ENCODE assay signal across 15 cellular contexts in the genomic region with DNA sequence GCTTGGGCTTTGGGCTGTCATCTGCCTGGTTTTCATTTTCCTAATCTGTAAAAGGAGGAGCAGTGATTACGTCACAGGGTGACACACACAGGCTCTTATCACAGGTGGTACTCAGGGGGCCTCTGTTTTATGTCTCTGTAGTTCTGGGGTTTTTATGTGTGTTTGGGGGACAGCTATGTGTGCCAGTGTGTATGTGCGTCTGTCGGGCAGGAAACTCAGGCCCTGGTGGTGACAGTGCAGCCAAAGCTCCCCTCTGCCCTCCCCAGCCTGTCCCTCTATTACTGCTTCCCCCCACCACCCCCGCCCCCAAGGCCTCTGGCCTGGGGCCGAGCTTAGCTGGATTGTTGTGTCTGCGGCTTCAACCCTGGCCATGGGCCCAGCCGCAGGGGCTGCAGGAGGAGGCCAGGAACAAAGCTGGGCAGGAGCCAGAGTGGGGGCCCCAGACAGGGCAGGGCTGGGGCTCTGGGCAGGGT. TPM values are rescaled to one million over a fixed set of nuclear protein-coding genes. Genes with fewer than 3 reads are reported as not detected.
DNase-seq lines count a peak whose midpoint lies in the region; ATAC-seq and TF ChIP-seq lines count a peak whose summit lies in the region.
"Had no signal": no experiment of that assay in that cellular context is flagged by ENCODE, and none has a peak within 500 bp of the region (broad histone marks: within the 10 kb centered on the region; RNA-seq: fewer than 3 reads in every experiment).

No MANE protein-coding gene starts in this region.

- ATAC-seq in HG02938 (IDR thresholded peaks at IDR 0.05; ENCODE audit: unreplicated experiment) (no peak), GM21576 (IDR thresholded peaks at IDR 0.05; ENCODE audit: unreplicated experiment) (no peak)

- H3K4me3 ChIP-seq in SK-N-SH (ENCODE audit: low read depth in 2 of 2, low read length in 1 of 2): no peak overlapping the region
- no peak overlapping the region for H3K4me3 ChIP-seq in fibroblast of villous mesenchyme (ENCODE audit: low read depth, low read length)
- no peak overlapping the region for H3K4me3 ChIP-seq in parathyroid adenoma (ENCODE audit: low read depth, low read length)

- H3K79me2 ChIP-seq in SK-N-SH (ENCODE audit: insufficient read depth) (no peaks in the 10 kb centered on the region), parathyroid adenoma (no peaks in the 10 kb centered on the region)

- no peak overlapping the region for H2AFZ ChIP-seq in SK-N-SH (ENCODE audit: low read depth)
- H2AFZ ChIP-seq in parathyroid adenoma: peak overlapping the region; percentile 38

- no peaks in the 10 kb centered on the region for H3K27me3 ChIP-seq in SK-N-SH (ENCODE audit: insufficient read depth)
- H3K27me3 ChIP-seq in parathyroid adenoma (ENCODE audit: control insufficient read depth, insufficient read depth, low read length): no peaks in the 10 kb centered on the region

- H3F3A ChIP-seq in SK-N-SH (replicated peaks; ENCODE audit: insufficient read depth): peaks cover 9% of the 10 kb centered on the region

- 14% methylated on average over 2 of the region's 7 CpGs for WGBS in SK-N-SH (ENCODE audit: low lambda C conversion rate)

- POLR2A ChIA-PET in SK-N-SH (lab: Yijun Ruan, JAX): interaction anchor here (0.7 to 3.1 kb wide), 7 partner anchors 9 to 66 kb away, joined by 3 to 39 read pairs (median 4); partner anchors contain the start of gene MFAP2

- H3K27ac ChIP-seq in SK-N-SH (ENCODE audit: low read depth in 2 of 2, low read length in 1 of 2): peak overlapping the region in 1 of 2 experiments; percentile 76; a peak in 2 of 4 replicates
- H3K27ac ChIP-seq in parathyroid adenoma: no peak overlapping the region

- H3K9ac ChIP-seq in SK-N-SH (peak overlapping the region; percentile 5; the same call in 1 of the 2 replicates), parathyroid adenoma (no peak overlapping the region)

- CTCF ChIA-PET in SK-N-SH (lab: Yijun Ruan, JAX): interaction anchor here (0.8 to 20.3 kb wide), 7 partner anchors 8 to 75 kb away, joined by 3 to 408 read pairs (median 4); partner anchors contain the start of gene SDHB

- H3K36me3 ChIP-seq in SK-N-SH (replicated peaks in 1 of 2; ENCODE audit: control insufficient read depth in 1 of 2, insufficient read depth in 2 of 2, low read length in 1 of 2) (peaks cover 6 to 12% of the 10 kb centered on the region in 2 experiments), parathyroid adenoma (ENCODE audit: control insufficient read depth, insufficient read depth, low read length) (no peaks in the 10 kb centered on the region)

- H3K4me2 ChIP-seq in SK-N-SH: peak overlapping the region; percentile 52; the same call in 1 of the 2 replicates
- peak overlapping the region; percentile 45 for H3K4me2 ChIP-seq in parathyroid adenoma (ENCODE audit: low read length)

- TF ChIP-seq RAD21 in SK-N-SH (IDR thresholded peaks at IDR 0.05; ENCODE audit: low read length): no peak

- H3K4me1 ChIP-seq in SK-N-SH (ENCODE audit: control insufficient read depth in 1 of 2, insufficient read depth in 2 of 2, low read depth in 1 of 2, low read length in 1 of 2): peaks cover 11 to 32% of the 10 kb centered on the region in 2 experiments; a peak in 2 of 4 replicates
- H3K4me1 ChIP-seq in parathyroid adenoma: peaks cover 2% of the 10 kb centered on the region

- no peaks in the 10 kb centered on the region for H3K9me2 ChIP-seq in SK-N-SH

- DNase-seq in Daoy (ENCODE audit: low read depth) (peak; percentile 97), SK-N-SH (peak; percentile 70), fibroblast of villous mesenchyme (ENCODE audit: low read depth) (peak; percentile 85), CD1c-positive myeloid dendritic cell (ENCODE audit: extremely low spot score) (no peak), NCI-H1048 (lab: John Stamatoyannopoulos, UW) (no peak)
- DNase-seq: activated CD4-positive, alpha-beta T cell treated with anti-CD3 and anti-CD28 coated beads, Interleukin-2, amount 10 ng/mL, durations not matched to agents 24 days and 14 days; activated naive CD4-positive, alpha-beta T cell; CD4-positive, CD25-positive, alpha-beta regulatory T cell; effector memory CD4-positive, alpha-beta T cell; NCI-H510A treated with DMSO at 0.1 percent for 48 hours; nephron progenitor cell; stimulated activated CD4-positive, alpha-beta T cell treated with anti-CD3 and anti-CD28 coated beads, Interleukin-4, amount 100 ng/mL, for 1 hour had no signal

- TF ChIP-seq CTCF in SK-N-SH (IDR thresholded peaks at IDR 0.05): no peak
- TF ChIP-seq CTCF in fibroblast of villous mesenchyme (IDR thresholded peaks at IDR 0.05; ENCODE audit: insufficient read depth, low read depth, low read length): no peak
- TF ChIP-seq CTCF in parathyroid adenoma (IDR thresholded peaks at IDR 0.05): no peak

- peak; percentile 21 to 51; a peak in 2 of 4 replicates for TF ChIP-seq EP300 in SK-N-SH (IDR thresholded peaks at IDR 0.05; ENCODE audit: borderline replicate concordance in 1 of 2, low read depth in 1 of 2, low read length in 1 of 2)

- H4K20me1 ChIP-seq in SK-N-SH (ENCODE audit: insufficient read depth): peaks cover 10% of the 10 kb centered on the region; the same call in 1 of the 2 replicates

- no peaks in the 10 kb centered on the region for H3K9me3 ChIP-seq in SK-N-SH
- H3K9me3 ChIP-seq in parathyroid adenoma (ENCODE audit: control insufficient read depth, low read length): no peaks in the 10 kb centered on the region

TF ChIP-seq in SK-N-SH, 30 proteins besides CTCF, POLR2A, EP300 and RAD21 (continues in another document):
- 0 out of 2 replicates have a peak, but pooled peaks have one; percentile 18 for TF ChIP-seq GATA2 (CRISPR knock-in tag; IDR thresholded peaks at IDR 0.05)
- peak; percentile 98 for TF ChIP-seq NFIC (IDR thresholded peaks at IDR 0.05; ENCODE audit: borderline replicate concordance)
- TF ChIP-seq YY1 (IDR thresholded peaks at IDR 0.05; ENCODE audit: low read depth): no peak
- peak; percentile 46; the same call in 1 of the 2 replicates for TF ChIP-seq POLR2AphosphoS5 (IDR thresholded peaks at IDR 0.05; ENCODE audit: low read depth, low read length)
- TF ChIP-seq RCOR1 (IDR thresholded peaks at IDR 0.05; ENCODE audit: low read length): no peak
- TF ChIP-seq, protein P1, sequence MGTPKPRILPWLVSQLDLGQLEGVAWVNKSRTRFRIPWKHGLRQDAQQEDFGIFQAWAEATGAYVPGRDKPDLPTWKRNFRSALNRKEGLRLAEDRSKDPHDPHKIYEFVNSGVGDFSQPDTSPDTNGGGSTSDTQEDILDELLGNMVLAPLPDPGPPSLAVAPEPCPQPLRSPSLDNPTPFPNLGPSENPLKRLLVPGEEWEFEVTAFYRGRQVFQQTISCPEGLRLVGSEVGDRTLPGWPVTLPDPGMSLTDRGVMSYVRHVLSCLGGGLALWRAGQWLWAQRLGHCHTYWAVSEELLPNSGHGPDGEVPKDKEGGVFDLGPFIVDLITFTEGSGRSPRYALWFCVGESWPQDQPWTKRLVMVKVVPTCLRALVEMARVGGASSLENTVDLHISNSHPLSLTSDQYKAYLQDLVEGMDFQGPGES (IDR thresholded peaks at IDR 0.05; ENCODE audit: low read depth, low read length): no peak
- TF ChIP-seq EZH2phosphoT487 (IDR thresholded peaks at IDR 0.05; ENCODE audit: borderline replicate concordance, low read depth): no peak
- no peak for TF ChIP-seq MAX (IDR thresholded peaks at IDR 0.05; ENCODE audit: low read depth)
- TF ChIP-seq TEAD4 (IDR thresholded peaks at IDR 0.05; ENCODE audit: borderline replicate concordance, insufficient read depth): peak; percentile 56; the same call in 1 of the 2 replicates
- TF ChIP-seq, protein P2, sequence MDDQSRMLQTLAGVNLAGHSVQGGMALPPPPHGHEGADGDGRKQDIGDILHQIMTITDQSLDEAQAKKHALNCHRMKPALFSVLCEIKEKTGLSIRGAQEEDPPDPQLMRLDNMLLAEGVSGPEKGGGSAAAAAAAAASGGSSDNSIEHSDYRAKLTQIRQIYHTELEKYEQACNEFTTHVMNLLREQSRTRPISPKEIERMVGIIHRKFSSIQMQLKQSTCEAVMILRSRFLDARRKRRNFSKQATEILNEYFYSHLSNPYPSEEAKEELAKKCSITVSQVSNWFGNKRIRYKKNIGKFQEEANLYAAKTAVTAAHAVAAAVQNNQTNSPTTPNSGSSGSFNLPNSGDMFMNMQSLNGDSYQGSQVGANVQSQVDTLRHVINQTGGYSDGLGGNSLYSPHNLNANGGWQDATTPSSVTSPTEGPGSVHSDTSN (IDR thresholded peaks at IDR 0.05): no peak
- TF ChIP-seq TCF12 (IDR thresholded peaks at IDR 0.05): peak; percentile 82
- TF ChIP-seq FOXJ3 (CRISPR knock-in tag; IDR thresholded peaks at IDR 0.05): 0 out of 2 replicates have a peak, but pooled peaks have one; percentile 28
- no peak for TF ChIP-seq ELF1 (IDR thresholded peaks at IDR 0.05)
- no peak for TF ChIP-seq SIN3A (IDR thresholded peaks at IDR 0.05; ENCODE audit: borderline replicate concordance, low read depth, low read length)
- no peak for TF ChIP-seq FOSL2 (IDR thresholded peaks at IDR 0.05; ENCODE audit: borderline replicate concordance, low read depth)

RNA-seq across cellular contexts. Expression of gene MFAP2, which starts 13.3 kb away (rescaled TPM):
- 150 and 213 TPM in 2 replicates for total RNA-seq in Daoy (2014; rRNA removed; shearing (Covaris generic))
- 132 and 189 TPM in 2 replicates for polyA plus RNA-seq in SK-N-SH (2012; rRNA removed)
- 91.7 and 112 TPM in 2 replicates for polyA plus RNA-seq in SK-N-SH (2012; cell fraction: cytosol; rRNA removed)
- 237 and 364 TPM in 2 replicates for polyA plus RNA-seq in SK-N-SH (2012; cell fraction: nucleus; rRNA removed)
- 33.2 and 70.2 TPM in 2 replicates for total RNA-seq in fibroblast of villous mesenchyme
- total RNA-seq: activated CD4-positive, alpha-beta T cell treated with anti-CD3 and anti-CD28 coated beads, Interleukin-2, amount 10 ng/mL, durations not matched to agents 24 days and 14 days; CD4-positive, CD25-positive, alpha-beta regulatory T cell had no signal
- polyA plus RNA-seq: CD4-positive, CD25-positive, alpha-beta regulatory T cell had no signal

RNA-seq across cellular contexts. Expression of gene ATP13A2, which starts 44.6 kb away (rescaled TPM):
- total RNA-seq in Daoy (2014; rRNA removed; shearing (Covaris generic)): 47.2 and 70.7 TPM in 2 replicates
- polyA plus RNA-seq in SK-N-SH (2012; rRNA removed): 15.9 and 29.3 TPM in 2 replicates
- 8.2 and 16.2 TPM in 2 replicates for polyA plus RNA-seq in SK-N-SH (2012; cell fraction: cytosol; rRNA removed)
- 36.8 and 62.9 TPM in 2 replicates for polyA plus RNA-seq in SK-N-SH (2012; cell fraction: nucleus; rRNA removed)
- total RNA-seq in fibroblast of villous mesenchyme: 40.2 and 42.2 TPM in 2 replicates

RNA-seq across cellular contexts. Expression of gene CROCC, which starts 45.4 kb away (rescaled TPM):
- 30.6 and 31.3 TPM in 2 replicates for total RNA-seq in Daoy (2014; rRNA removed; shearing (Covaris generic))
- 31.9 and 39.1 TPM in 2 replicates for polyA plus RNA-seq in SK-N-SH (2012; rRNA removed)
- polyA plus RNA-seq in SK-N-SH (2012; cell fraction: cytosol; rRNA removed): 9.8 and 16.8 TPM in 2 replicates
- 204 and 314 TPM in 2 replicates for polyA plus RNA-seq in SK-N-SH (2012; cell fraction: nucleus; rRNA removed)
- total RNA-seq in fibroblast of villous mesenchyme: 13.8 and 22.2 TPM in 2 replicates

Comparison
In these comparisons a context has a peak if more than half of its experiments do, and no peak if none do; other contexts are left out.
1. DNase-seq: peak in Daoy (single experiment), SK-N-SH (single experiment) and fibroblast of villous mesenchyme (single experiment); none in CD1c-positive myeloid dendritic cell (single experiment) and NCI-H1048 (single experiment).